In genomic region chr9:124268248-124268647, GRCh38 we compare ENCODE assay signal across 1 cellular context.
TF ChIP-seq lines count a peak whose summit lies in the region.

No MANE protein-coding gene starts in this region.

TF ChIP-seq in K562, 482 proteins besides CTCF, POLR2A, EP300 and RAD21:
- no peak for TF ChIP-seq ZKSCAN8 (CRISPR knock-in tag; IDR thresholded peaks at IDR 0.05)
- TF ChIP-seq ZKSCAN1 (IDR thresholded peaks at IDR 0.05; ENCODE audit: low read depth, low read length), result peak; percentile 85
